8 cellular contexts compared by ENCODE assay signal in the genomic region with DNA sequence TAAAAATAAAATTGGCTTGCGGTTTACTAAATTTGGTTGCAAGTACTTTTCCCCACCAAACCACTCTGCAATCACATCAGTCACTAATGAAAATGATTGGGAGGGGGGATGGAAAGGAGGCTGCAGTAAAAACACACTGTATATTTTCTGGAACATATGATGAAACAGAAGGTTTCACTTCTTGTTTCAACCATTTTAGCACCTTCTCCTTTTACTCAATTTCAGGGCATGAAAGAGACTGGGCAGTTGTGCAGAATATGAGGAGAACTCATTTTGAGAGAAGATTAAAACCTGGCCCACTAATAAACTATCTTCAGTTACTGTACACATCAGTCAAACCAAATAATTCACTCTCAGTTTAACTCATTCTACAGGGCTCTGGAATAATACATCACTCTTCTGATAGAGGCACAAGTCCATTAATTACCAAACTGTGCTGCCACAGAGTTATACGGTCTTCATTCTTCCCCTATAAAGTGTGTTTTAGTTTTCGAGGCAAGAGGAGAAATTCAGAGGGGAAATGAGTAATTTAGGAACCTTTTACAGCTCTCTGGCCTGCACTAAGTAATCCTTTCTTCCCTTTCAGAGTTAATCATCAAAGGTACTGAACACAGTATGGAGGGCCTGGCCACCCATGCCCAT. TPM values are rescaled to one million over a fixed set of nuclear protein-coding genes. Genes with fewer than 3 reads are reported as not detected.
DNase-seq lines count a peak whose midpoint lies in the region; ATAC-seq, FAIRE-seq and TF ChIP-seq lines count a peak whose summit lies in the region.

No MANE protein-coding gene starts in this region.

- TF ChIP-seq POLR2A in GM12878 (IDR thresholded peaks at IDR 0.05; ENCODE audit: low read depth, low read length), result no peak

- no peaks in the 10 kb centered on the region for H4K20me1 ChIP-seq in GM12878 (ENCODE audit: control insufficient read depth, insufficient read depth)

- FAIRE-seq in GM12878 (lab: Jason Lieb, UNC), result peak; percentile 90

- H2AFZ ChIP-seq in GM12878 (ENCODE audit: control insufficient read depth, low read depth, low read length), result no peak overlapping the region

- H3K27ac ChIP-seq in GM12878 (ENCODE audit: control insufficient read depth, insufficient read depth), result no peak overlapping the region

- no peak for TF ChIP-seq RAD21 in GM12878 (IDR thresholded peaks at IDR 0.05; ENCODE audit: insufficient read depth, low read depth, low read length)

- peak; percentile 89 for ATAC-seq in GM19455 (IDR thresholded peaks at IDR 0.05; ENCODE audit: unreplicated experiment)
- ATAC-seq in HG03432 (IDR thresholded peaks at IDR 0.05; ENCODE audit: unreplicated experiment), result peak; percentile 82
- ATAC-seq in GM12878, result peak; percentile 88

- no peak for TF ChIP-seq CTCF in GM12878 (IDR thresholded peaks at IDR 0.05 in 2 of 3, conservative IDR thresholded peaks at IDR 0.05 in 1 of 3; ENCODE audit: control insufficient read depth in 2 of 3, extremely low read depth in 1 of 3, insufficient read depth in 1 of 3, low read depth in 3 of 3, low read length in 3 of 3)

- CTCF ChIA-PET in GM12878 (lab: Yijun Ruan, JAX), result no interaction called here

- H3K9me3 ChIP-seq in GM12878 (replicated peaks; ENCODE audit: control insufficient read depth, insufficient read depth, low read length), result no peaks in the 10 kb centered on the region; the same call in 2 of the 3 replicates

- no peaks in the 10 kb centered on the region for H3K36me3 ChIP-seq in GM12878 (ENCODE audit: control insufficient read depth in 2 of 2, insufficient read depth in 2 of 2, low read length in 1 of 2)

- WGBS in GM12878 (ENCODE audit: insufficient coverage, insufficient replicate concordance, low lambda C conversion rate, missing lambda C conversion rate), result 0% methylated on average over 3 of the region's 3 CpGs

- intact Hi-C loops in GM12878 (cut with micrococcal nuclease; ENCODE audit: unreplicated experiment), result no loop called here

- no peak overlapping the region for H3K4me3 ChIP-seq in GM12878

- DNase-seq in EL, result peak; percentile 25
- DNase-seq in GM12878 (ENCODE audit: low read depth, low spot score), result peak; percentile 78
- no peak for DNase-seq in NCI-H1092 (lab: John Stamatoyannopoulos, UW)
- DNase-seq in NCI-H345 treated with DMSO at 0.1 percent for 48 hours (lab: John Stamatoyannopoulos, UW; ENCODE audit: unreplicated experiment), result no peak
- no peak for DNase-seq in NCI-H69 (lab: John Stamatoyannopoulos, UW)
- DNase-seq in DMS 273 (lab: John Stamatoyannopoulos, UW; ENCODE audit: unreplicated experiment), result no peak

- TF ChIP-seq EP300 in GM12878 (IDR thresholded peaks at IDR 0.05; ENCODE audit: borderline replicate concordance in 1 of 2, control insufficient read depth in 1 of 2, low read depth in 2 of 2, low read length in 2 of 2), result peak; percentile 89

- no peaks in the 10 kb centered on the region for H3K79me2 ChIP-seq in GM12878 (ENCODE audit: control insufficient read depth, insufficient read depth, low read length)

- in situ Hi-C loops in GM12878 (cut with MboI), result no loop called here

- BruUV-seq in GM12878 (replicated peaks; lab: Mats Ljungman, UMichigan), result no TSS peak

- peaks cover 22% of the 10 kb centered on the region for H3K4me1 ChIP-seq in GM12878 (ENCODE audit: control insufficient read depth, insufficient read depth, low read length)

- no peak overlapping the region for H3K9ac ChIP-seq in GM12878 (ENCODE audit: control insufficient read depth, insufficient read depth, low read length)

- peaks cover 0 to 2% of the 10 kb centered on the region in 2 experiments; a peak in 1 of 4 replicates for H3K27me3 ChIP-seq in GM12878 (replicated peaks in 1 of 2; ENCODE audit: control insufficient read depth in 2 of 2, insufficient read depth in 2 of 2, low read length in 1 of 2)

- H3K4me2 ChIP-seq in GM12878 (ENCODE audit: control insufficient read depth, insufficient read depth), result no peak overlapping the region

- POLR2A ChIA-PET in GM12878 (lab: Charles Lee), result interaction anchor here (0.6 kb wide), 1 partner anchor 8 kb away, joined by 3 read pairs; no protein-coding TSS in a partner anchor

- RAD21 ChIA-PET in GM12878 (lab: Charles Lee; ENCODE audit: unreplicated experiment), result no interaction called here

- SMC1A ChIA-PET in GM12878 (lab: Charles Lee; ENCODE audit: uncharacterized antibody, unreplicated experiment), result no interaction called here

TF ChIP-seq in GM12878, 131 proteins besides CTCF, POLR2A, EP300 and RAD21 (continues in another document):
- no peak for TF ChIP-seq HDAC6 (IDR thresholded peaks at IDR 0.05; ENCODE audit: unreplicated experiment)
- TF ChIP-seq, protein P1, sequence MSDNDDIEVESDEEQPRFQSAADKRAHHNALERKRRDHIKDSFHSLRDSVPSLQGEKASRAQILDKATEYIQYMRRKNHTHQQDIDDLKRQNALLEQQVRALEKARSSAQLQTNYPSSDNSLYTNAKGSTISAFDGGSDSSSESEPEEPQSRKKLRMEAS (IDR thresholded peaks at IDR 0.05; ENCODE audit: low read depth, low read length), result no peak
- TF ChIP-seq NFIC (IDR thresholded peaks at IDR 0.05; ENCODE audit: low read depth, low read length), result peak; percentile 98
- no peak for TF ChIP-seq CBX3 (IDR thresholded peaks at IDR 0.05; ENCODE audit: borderline replicate concordance, low read depth)
- TF ChIP-seq, protein P2, sequence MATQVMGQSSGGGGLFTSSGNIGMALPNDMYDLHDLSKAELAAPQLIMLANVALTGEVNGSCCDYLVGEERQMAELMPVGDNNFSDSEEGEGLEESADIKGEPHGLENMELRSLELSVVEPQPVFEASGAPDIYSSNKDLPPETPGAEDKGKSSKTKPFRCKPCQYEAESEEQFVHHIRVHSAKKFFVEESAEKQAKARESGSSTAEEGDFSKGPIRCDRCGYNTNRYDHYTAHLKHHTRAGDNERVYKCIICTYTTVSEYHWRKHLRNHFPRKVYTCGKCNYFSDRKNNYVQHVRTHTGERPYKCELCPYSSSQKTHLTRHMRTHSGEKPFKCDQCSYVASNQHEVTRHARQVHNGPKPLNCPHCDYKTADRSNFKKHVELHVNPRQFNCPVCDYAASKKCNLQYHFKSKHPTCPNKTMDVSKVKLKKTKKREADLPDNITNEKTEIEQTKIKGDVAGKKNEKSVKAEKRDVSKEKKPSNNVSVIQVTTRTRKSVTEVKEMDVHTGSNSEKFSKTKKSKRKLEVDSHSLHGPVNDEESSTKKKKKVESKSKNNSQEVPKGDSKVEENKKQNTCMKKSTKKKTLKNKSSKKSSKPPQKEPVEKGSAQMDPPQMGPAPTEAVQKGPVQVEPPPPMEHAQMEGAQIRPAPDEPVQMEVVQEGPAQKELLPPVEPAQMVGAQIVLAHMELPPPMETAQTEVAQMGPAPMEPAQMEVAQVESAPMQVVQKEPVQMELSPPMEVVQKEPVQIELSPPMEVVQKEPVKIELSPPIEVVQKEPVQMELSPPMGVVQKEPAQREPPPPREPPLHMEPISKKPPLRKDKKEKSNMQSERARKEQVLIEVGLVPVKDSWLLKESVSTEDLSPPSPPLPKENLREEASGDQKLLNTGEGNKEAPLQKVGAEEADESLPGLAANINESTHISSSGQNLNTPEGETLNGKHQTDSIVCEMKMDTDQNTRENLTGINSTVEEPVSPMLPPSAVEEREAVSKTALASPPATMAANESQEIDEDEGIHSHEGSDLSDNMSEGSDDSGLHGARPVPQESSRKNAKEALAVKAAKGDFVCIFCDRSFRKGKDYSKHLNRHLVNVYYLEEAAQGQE (IDR thresholded peaks at IDR 0.05; ENCODE audit: low read depth, low read length), result no peak
- TF ChIP-seq ZNF207 (IDR thresholded peaks at IDR 0.05; ENCODE audit: borderline replicate concordance), result no peak
- peak; percentile 98 for TF ChIP-seq RUNX3 (IDR thresholded peaks at IDR 0.05; ENCODE audit: low read length)
- TF ChIP-seq SUZ12 (IDR thresholded peaks at IDR 0.05; ENCODE audit: unreplicated experiment), result no peak
- TF ChIP-seq IRF4 (IDR thresholded peaks at IDR 0.05; ENCODE audit: low read depth, low read length), result peak; percentile 90; the same call in 1 of the 2 replicates
- TF ChIP-seq ZNF24 (IDR thresholded peaks at IDR 0.05), result peak; percentile 63; the same call in 1 of the 2 replicates
- 0 out of 2 replicates have a peak, but pooled peaks have one; percentile 41 for TF ChIP-seq SREBF1 (IDR thresholded peaks at IDR 0.05; ENCODE audit: low read length)
- peak; percentile 93 for TF ChIP-seq MEF2B (IDR thresholded peaks at IDR 0.05; ENCODE audit: partially characterized antibody, poor library complexity, severe bottlenecking)
- peak; percentile 61 to 68; a peak in 2 of 4 replicates for TF ChIP-seq BHLHE40 (IDR thresholded peaks at IDR 0.05; ENCODE audit: borderline replicate concordance in 1 of 2, low read depth in 2 of 2, low read length in 1 of 2)

RNA-seq across cellular contexts. Expression of a gene that starts 25.5 kb away (rescaled TPM):
- 0.42 and 0.61 TPM in 2 replicates for total RNA-seq in GM12878 (2013; cell fraction: nucleolus; rRNA removed)
- total RNA-seq in GM12878 (2014; rRNA removed), result not detected in 2 replicates
- 0.04 and 0.05 TPM in 2 replicates for total RNA-seq in GM12878 (2014; rRNA removed; fragmentation: Illumina TruSeq; extraction: Trizol)
- total RNA-seq in GM12878 (2021), result 0.24 and 0.82 TPM in 2 replicates
- polyA plus RNA-seq in GM12878 (2011; ENCODE audit: low read depth), result not detected
- polyA plus RNA-seq in GM12878 (2011; rRNA removed), result 0.19 TPM in 2 replicates
- 0.07 and 0.10 TPM in 2 replicates for polyA plus RNA-seq in GM12878 (2011; cell fraction: cytosol; rRNA removed)
- polyA plus RNA-seq in GM12878 (2011; cell fraction: nucleus; rRNA removed), result 0.09 and 0.10 TPM in 2 replicates
- 0.14 and 0.28 TPM in 2 replicates for polyA plus RNA-seq in GM12878 (2012)
- polyA plus RNA-seq in GM12878 (2014; fragmentation: Illumina TruSeq; extraction: Trizol), result 0.15 and 0.32 TPM in 2 replicates
- under 1 TPM in 1 of 2 experiments, not detected in 1; 0.04 TPM for polyA plus RNA-seq in GM12878 (2014; fragmentation: Nextera tagmentation; extraction: Ambion mirVana)
- polyA plus RNA-seq in GM12878 (2014; rRNA removed), result not detected in 2 replicates
- polyA plus RNA-seq in GM12878 (2016; fragmentation: Nextera tagmentation; extraction: Ambion mirVana), result under 1 TPM; 0.13 to 0.29 TPM
- polyA minus RNA-seq in GM12878 (2011; rRNA and poly(A)+ RNA removed), result 0.05 TPM in 1 of 2 replicates, not detected in the other
- not detected in 2 replicates for polyA minus RNA-seq in GM12878 (2011; cell fraction: cytosol; rRNA and poly(A)+ RNA removed)
- polyA minus RNA-seq in GM12878 (2011; cell fraction: nucleus; rRNA and poly(A)+ RNA removed), result 0.12 and 0.19 TPM in 2 replicates

Comparison
In these comparisons a context has a peak if more than half of its experiments do, and no peak if none do; other contexts are left out.
1. DNase-seq: peak in EL (single experiment) and GM12878 (single experiment); none in NCI-H1092 (single experiment), NCI-H345 treated with DMSO at 0.1 percent for 48 hours (single experiment), NCI-H69 (single experiment) and DMS 273 (single experiment).
2. Peak in every context shown above with its lines, with median percentiles within 50 percentile points of each other: ATAC-seq.